ENCODE assay signal across 1 cellular context in genomic region chr11:63938481-63939350, GRCh38.
A peak's percentile ranks its signal among the peaks of the same experiment; 100 is the strongest.
TF ChIP-seq lines count a peak whose summit lies in the region.

Gene NAA40 (plus strand): TSS chr11:63939002. CDS start chr11:63939097, 95 bp downstream.

TF ChIP-seq in HepG2, 621 proteins besides CTCF, POLR2A, EP300 and RAD21 (continued from another document and continues in another):
- TF ChIP-seq HOMEZ (CRISPR knock-in tag; IDR thresholded peaks at IDR 0.05; ENCODE audit: low read depth) (0 out of 2 replicates have a peak, but pooled peaks have one; percentile 15), ZBTB26 (CRISPR knock-in tag; IDR thresholded peaks at IDR 0.05; ENCODE audit: borderline replicate concordance) (no peak), ATRX (CRISPR knock-in tag; IDR thresholded peaks at IDR 0.05; ENCODE audit: borderline replicate concordance) (no peak), MXD3 (CRISPR knock-in tag; IDR thresholded peaks at IDR 0.05) (peak; percentile 86), ZNF12 (CRISPR knock-in tag; IDR thresholded peaks at IDR 0.05) (no peak), ZNF263 (CRISPR knock-in tag; IDR thresholded peaks at IDR 0.05) (no peak), PHF5A (CRISPR knock-in tag; IDR thresholded peaks at IDR 0.05; ENCODE audit: low read depth, unreplicated experiment) (no peak), SRSF1 (optimal IDR thresholded peaks at IDR 0.05; ENCODE audit: low read depth, low read length) (peak; percentile 24), ZNF18 (CRISPR knock-in tag; IDR thresholded peaks at IDR 0.05; ENCODE audit: insufficient replicate concordance) (no peak), THAP11 (CRISPR knock-in tag; IDR thresholded peaks at IDR 0.05) (peak; percentile 89), ZNF691 (CRISPR knock-in tag; IDR thresholded peaks at IDR 0.05; ENCODE audit: borderline replicate concordance, low read depth) (0 out of 2 replicates have a peak, but pooled peaks have one; percentile 48), AFF4 (CRISPR knock-in tag; IDR thresholded peaks at IDR 0.05) (no peak), AHR (CRISPR knock-in tag; IDR thresholded peaks at IDR 0.05) (no peak), NAIF1 (CRISPR knock-in tag; IDR thresholded peaks at IDR 0.05; ENCODE audit: borderline replicate concordance) (no peak), ZBTB49 (CRISPR knock-in tag; IDR thresholded peaks at IDR 0.05; ENCODE audit: borderline replicate concordance) (no peak), MIXL1 (CRISPR knock-in tag; IDR thresholded peaks at IDR 0.05) (peak; percentile 33; the same call in 1 of the 2 replicates), MIER2 (CRISPR knock-in tag; IDR thresholded peaks at IDR 0.05) (0 out of 2 replicates have a peak, but pooled peaks have one; percentile 16), TSC22D2 (CRISPR knock-in tag; IDR thresholded peaks at IDR 0.05; ENCODE audit: borderline replicate concordance) (0 out of 2 replicates have a peak, but pooled peaks have one; percentile 36), ZSCAN25 (CRISPR knock-in tag; IDR thresholded peaks at IDR 0.05) (peak; percentile 92), THAP9 (CRISPR knock-in tag; IDR thresholded peaks at IDR 0.05; ENCODE audit: borderline replicate concordance) (no peak; the same call in 1 of the 2 replicates), NR2F1 (CRISPR knock-in tag; IDR thresholded peaks at IDR 0.05) (peak in 1 of 2 experiments; percentile 4; a peak in 1 of 4 replicates), ZNF772 (CRISPR knock-in tag; IDR thresholded peaks at IDR 0.05) (0 out of 2 replicates have a peak, but pooled peaks have one; percentile 39), HBP1 (CRISPR knock-in tag; IDR thresholded peaks at IDR 0.05; ENCODE audit: low read depth) (0 out of 2 replicates have a peak, but pooled peaks have one; percentile 44), PATZ1 (CRISPR knock-in tag; IDR thresholded peaks at IDR 0.05) (peak; percentile 86), SP1 (IDR thresholded peaks at IDR 0.05) (no peak), SP1 (CRISPR knock-in tag; IDR thresholded peaks at IDR 0.05) (peak; percentile 98), ZNF550 (CRISPR knock-in tag; IDR thresholded peaks at IDR 0.05; ENCODE audit: borderline replicate concordance) (no peak), NKX3-1 (CRISPR knock-in tag; IDR thresholded peaks at IDR 0.05) (no peak), ZNF556 (CRISPR knock-in tag; IDR thresholded peaks at IDR 0.05; ENCODE audit: borderline replicate concordance) (no peak), DMTF1 (CRISPR knock-in tag; IDR thresholded peaks at IDR 0.05) (no peak), TCF7L2 (IDR thresholded peaks at IDR 0.05; ENCODE audit: low read depth, low read length) (no peak), ZNF782 (CRISPR knock-in tag; IDR thresholded peaks at IDR 0.05; ENCODE audit: borderline replicate concordance) (no peak), MTF2 (CRISPR knock-in tag; IDR thresholded peaks at IDR 0.05; ENCODE audit: borderline replicate concordance) (no peak)
